Comparison of ENCODE assay signal across 24 cellular contexts in the genomic region with DNA sequence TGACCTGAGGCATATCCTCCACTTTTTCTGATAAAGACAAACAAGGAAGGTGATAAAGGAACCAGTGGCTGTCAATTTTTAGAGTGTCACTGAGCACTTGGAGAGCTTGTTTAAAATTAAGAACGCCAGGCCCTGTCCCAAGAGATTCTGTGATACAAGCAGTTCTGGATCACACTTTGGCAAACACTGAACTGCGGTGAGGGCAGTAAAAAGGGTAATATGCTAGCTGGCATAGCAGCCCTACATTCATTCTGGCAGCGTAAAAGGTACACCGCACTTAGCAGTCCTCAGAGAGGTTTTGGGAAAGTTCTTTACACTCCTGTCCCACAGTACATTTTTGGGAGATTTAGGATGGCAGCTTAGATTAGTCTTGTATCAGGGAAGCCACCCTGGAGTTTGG.
"Had no signal": no experiment of that assay in that cellular context is flagged by ENCODE, and none has a peak within 500 bp of the region (broad histone marks: within the 10 kb centered on the region; RNA-seq: fewer than 3 reads in every experiment).

No MANE protein-coding gene starts in this region.

- H3K9me3 Mint-ChIP-seq: dendritic cell treated with granulocyte-macrophage colony-stimulating factor and Interleukin-4, amounts not matched to agents 40 ng/mL and 50 ng/mL, for 4 days; effector memory CD8-positive, alpha-beta T cell; natural killer cell treated with Interleukin-12 subunit alpha and Interleukin-12 subunit beta and Interleukin-15 and Interleukin-18, amount 100 ng/mL, for 72 hours; neural progenitor cell; stimulated activated naive B cell treated with anti-CD40 and anti-IgM and Interleukin-4, amounts not matched to agents 10 μg/mL and 1 μg/mL and 100 μg/mL, for 72 hours; stimulated activated naive CD8-positive, alpha-beta T cell treated with anti-CD3 and anti-CD28 coated beads, Interleukin-15, amount 100 ng/mL, for 72 hours had no signal

- ATAC-seq: effector memory CD8-positive, alpha-beta T cell; gastroesophageal sphincter; lower lobe of right lung; natural killer cell treated with Interleukin-12 subunit alpha and Interleukin-12 subunit beta and Interleukin-15 and Interleukin-18, amount 100 ng/mL, for 72 hours; psoas muscle; stimulated activated naive B cell treated with anti-CD40 and anti-IgM and Interleukin-4, amounts not matched to agents 10 μg/mL and 1 μg/mL and 100 μg/mL, for 72 hours; stimulated activated naive CD8-positive, alpha-beta T cell treated with anti-CD3 and anti-CD28 coated beads, Interleukin-15, amount 100 ng/mL, for 72 hours had no signal

- H3K4me3 Mint-ChIP-seq: dendritic cell treated with granulocyte-macrophage colony-stimulating factor and Interleukin-4, amounts not matched to agents 40 ng/mL and 50 ng/mL, for 4 days; effector memory CD8-positive, alpha-beta T cell; natural killer cell treated with Interleukin-12 subunit alpha and Interleukin-12 subunit beta and Interleukin-15 and Interleukin-18, amount 100 ng/mL, for 72 hours; neural progenitor cell; stimulated activated naive B cell treated with anti-CD40 and anti-IgM and Interleukin-4, amounts not matched to agents 10 μg/mL and 1 μg/mL and 100 μg/mL, for 72 hours; stimulated activated naive CD8-positive, alpha-beta T cell treated with anti-CD3 and anti-CD28 coated beads, Interleukin-15, amount 100 ng/mL, for 72 hours had no signal

- H3K27ac ChIP-seq: esophagus squamous epithelium, gastroesophageal sphincter, lower lobe of right lung, neural progenitor cell, pancreas, psoas muscle, sigmoid colon, testis, tibial nerve had no signal

- DNase-seq: cerebellar nuclear complex; effector memory CD8-positive, alpha-beta T cell; esophagus squamous epithelium; foreskin fibroblast; hippocampal formation; lower lobe of right lung; mesenchymal stem cell; midbrain; nucleus accumbens; pancreas; psoas muscle; retina; sigmoid colon; stimulated activated CD4-positive, alpha-beta T cell treated with anti-CD3 and anti-CD28 coated beads, Interleukin-2, amount 100 ng/mL, for 24 hours; stimulated activated CD4-positive, alpha-beta T cell treated with anti-CD3 and anti-CD28 coated beads, Interleukin-4, amount 100 ng/mL, for 4 hours; stimulated activated naive B cell treated with anti-CD40 and anti-IgM and Interleukin-4, amounts not matched to agents 10 μg/mL and 1 μg/mL and 100 μg/mL, for 72 hours; stimulated activated naive CD8-positive, alpha-beta T cell treated with anti-CD3 and anti-CD28 coated beads, Interleukin-15, amount 100 ng/mL, for 72 hours; testis had no signal

- H3K36me3 ChIP-seq: esophagus squamous epithelium, gastroesophageal sphincter, lower lobe of right lung, neural progenitor cell, pancreas, sigmoid colon, tibial nerve had no signal

- H3K27me3 ChIP-seq: esophagus squamous epithelium, gastroesophageal sphincter, neural progenitor cell, pancreas, sigmoid colon, testis, tibial nerve had no signal

- H3K9me3 ChIP-seq: esophagus squamous epithelium, gastroesophageal sphincter, lower lobe of right lung, pancreas, psoas muscle, sigmoid colon, testis, tibial nerve had no signal

- H3K36me3 Mint-ChIP-seq: natural killer cell treated with Interleukin-12 subunit alpha and Interleukin-12 subunit beta and Interleukin-15 and Interleukin-18, amount 100 ng/mL, for 72 hours; neural progenitor cell; stimulated activated naive B cell treated with anti-CD40 and anti-IgM and Interleukin-4, amounts not matched to agents 10 μg/mL and 1 μg/mL and 100 μg/mL, for 72 hours had no signal

- H3K27ac Mint-ChIP-seq: dendritic cell treated with granulocyte-macrophage colony-stimulating factor and Interleukin-4, amounts not matched to agents 40 ng/mL and 50 ng/mL, for 4 days; effector memory CD8-positive, alpha-beta T cell; natural killer cell treated with Interleukin-12 subunit alpha and Interleukin-12 subunit beta and Interleukin-15 and Interleukin-18, amount 100 ng/mL, for 72 hours; neural progenitor cell; stimulated activated naive B cell treated with anti-CD40 and anti-IgM and Interleukin-4, amounts not matched to agents 10 μg/mL and 1 μg/mL and 100 μg/mL, for 72 hours; stimulated activated naive CD8-positive, alpha-beta T cell treated with anti-CD3 and anti-CD28 coated beads, Interleukin-15, amount 100 ng/mL, for 72 hours had no signal

- H3K4me3 ChIP-seq: esophagus squamous epithelium, gastroesophageal sphincter, lower lobe of right lung, neural progenitor cell, pancreas, psoas muscle, sigmoid colon, skin epidermis, testis, tibial nerve had no signal

- H3K4me1 ChIP-seq: esophagus squamous epithelium, gastroesophageal sphincter, lower lobe of right lung, neural progenitor cell, pancreas, psoas muscle, testis, tibial nerve had no signal
